In the genomic region with DNA sequence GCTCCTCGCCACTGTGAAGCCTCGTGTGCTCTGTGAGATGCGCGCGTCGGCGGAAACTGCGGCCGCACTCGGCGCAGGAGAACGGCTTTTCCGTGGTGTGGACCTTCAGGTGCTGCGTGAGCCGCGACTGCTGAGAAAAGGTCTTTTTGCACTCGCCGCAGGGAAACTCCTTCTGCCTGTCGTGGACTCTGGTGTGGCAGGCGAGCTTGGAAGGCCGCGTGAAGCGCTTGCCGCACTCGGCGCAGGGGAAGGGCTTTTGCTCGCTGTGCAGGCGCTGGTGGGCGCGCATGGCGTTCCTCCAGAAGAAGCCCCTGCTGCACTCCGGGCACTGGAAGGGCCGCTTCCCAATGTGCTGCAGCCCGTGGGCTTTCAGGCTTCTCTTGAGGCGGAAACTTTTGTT, we compare ENCODE assay signal across 26 cellular contexts.
"Had no signal": no experiment of that assay in that cellular context is flagged by ENCODE, and none has a peak within 500 bp of the region (broad histone marks: within the 10 kb centered on the region; RNA-seq: fewer than 3 reads in every experiment).

No MANE protein-coding gene starts in this region.

- H3K9me3 ChIP-seq: ovary, psoas muscle, right lobe of liver, sigmoid colon, suprapubic skin, testis, tibial nerve, upper lobe of left lung, uterus had no signal

- FAIRE-seq: small intestine had no signal

- DNase-seq: naive B cell; naive thymus-derived CD8-positive, alpha-beta T cell; nephron progenitor cell; occipital lobe; ovary; psoas muscle; right cardiac atrium; right lobe of liver; sigmoid colon; small intestine; stimulated activated CD4-positive, alpha-beta T cell treated with anti-CD3 and anti-CD28 coated beads, Interleukin-15, amount 100 ng/mL, for 24 hours; stimulated activated CD4-positive, alpha-beta T cell treated with anti-CD3 and anti-CD28 coated beads, Interleukin-2, amount 100 ng/mL, for 24 hours; stimulated activated CD4-positive, alpha-beta T cell treated with anti-CD3 and anti-CD28 coated beads, Interleukin-2, amount 100 ng/mL, for 48 hours; stimulated activated CD4-positive, alpha-beta T cell treated with anti-CD3 and anti-CD28 coated beads, Interleukin-4, amount 100 ng/mL, for 24 hours; stimulated activated naive B cell treated with anti-CD40 and anti-IgM and Interleukin-4, amounts not matched to agents 10 μg/mL and 1 μg/mL and 100 μg/mL, for 72 hours; stimulated activated naive CD8-positive, alpha-beta T cell treated with anti-CD3 and anti-CD28 coated beads, Interleukin-15, amount 100 ng/mL, for 72 hours; stimulated activated naive CD8-positive, alpha-beta T cell treated with anti-CD3 and anti-CD28 coated beads, Interleukin-15, Interleukin-2, amounts not matched to agents 100 U/mL and 50 U/mL, for 24 hours; substantia nigra; testis; trophoblast cell; uterus had no signal

- H3K27ac ChIP-seq: ovary, parathyroid adenoma, psoas muscle, right lobe of liver, sigmoid colon, suprapubic skin, testis, tibial nerve, upper lobe of left lung, uterus had no signal

- H3K27me3 ChIP-seq: ovary, right lobe of liver, sigmoid colon, suprapubic skin, testis, tibial nerve, upper lobe of left lung, uterus had no signal

- H2AFZ ChIP-seq: parathyroid adenoma had no signal

- ATAC-seq: naive thymus-derived CD8-positive, alpha-beta T cell; psoas muscle; right lobe of liver; stimulated activated effector memory CD8-positive, alpha-beta T cell treated with anti-CD3 and anti-CD28 coated beads, Interleukin-12 subunit alpha, Interleukin-12 subunit beta, amount 100 ng/mL, for 72 hours; stimulated activated naive B cell treated with anti-CD40 and anti-IgM and Interleukin-4, amounts not matched to agents 10 μg/mL and 1 μg/mL and 100 μg/mL, for 72 hours; stimulated activated naive CD8-positive, alpha-beta T cell treated with anti-CD3 and anti-CD28 coated beads, Interleukin-15, amount 100 ng/mL, for 72 hours; stimulated activated naive CD8-positive, alpha-beta T cell treated with anti-CD3 and anti-CD28 coated beads, Interleukin-15, Interleukin-2, amounts not matched to agents 100 U/mL and 50 U/mL, for 24 hours had no signal

- H3K4me1 ChIP-seq: parathyroid adenoma, psoas muscle, right lobe of liver, sigmoid colon, suprapubic skin, testis, tibial nerve, upper lobe of left lung, uterus had no signal

- H3K9ac ChIP-seq: parathyroid adenoma had no signal

- H3K79me2 ChIP-seq: parathyroid adenoma had no signal

- H3K4me3 ChIP-seq: ovary, psoas muscle, right lobe of liver, sigmoid colon, suprapubic skin, tibial nerve, upper lobe of left lung, uterus had no signal

- H3K36me3 ChIP-seq: ovary, right lobe of liver, uterus had no signal
